Comparison of ENCODE assay signal across 27 cellular contexts in the genomic region with DNA sequence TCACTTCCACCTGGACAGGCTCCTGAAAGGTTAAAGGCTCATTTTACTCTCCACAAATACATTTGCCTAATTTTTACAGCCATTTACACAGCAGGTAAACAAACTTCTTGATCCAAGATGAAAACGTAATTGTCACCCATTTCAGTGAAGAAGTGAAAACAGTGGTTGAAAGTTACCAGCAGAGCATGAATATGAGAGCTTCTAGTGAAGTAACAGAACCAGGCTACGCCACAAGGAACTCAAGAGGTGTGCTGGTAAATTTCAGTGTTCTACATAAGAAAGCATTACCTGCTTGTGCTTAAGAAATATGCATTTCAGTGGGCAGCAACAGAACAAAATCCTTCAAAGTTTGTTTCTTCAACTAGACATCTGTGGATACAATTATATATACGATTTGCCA.
"Had no signal": no experiment of that assay in that cellular context is flagged by ENCODE, and none has a peak within 500 bp of the region (broad histone marks: within the 10 kb centered on the region; RNA-seq: fewer than 3 reads in every experiment).

No MANE protein-coding gene starts in this region.

- H3K4me1 Mint-ChIP-seq: immature natural killer cell; naive thymus-derived CD4-positive, alpha-beta T cell; neural crest cell; stimulated activated effector memory CD8-positive, alpha-beta T cell treated with anti-CD3 and anti-CD28 coated beads, Interleukin-12 subunit alpha, Interleukin-12 subunit beta, amount 100 ng/mL, for 72 hours; stimulated activated naive CD8-positive, alpha-beta T cell treated with anti-CD3 and anti-CD28 coated beads, Interleukin-15, amount 100 ng/mL, for 72 hours had no signal

- H3K27me3 ChIP-seq: pancreas, tibial nerve, upper lobe of left lung, vagina had no signal

- H3K4me3 ChIP-seq: left ventricle myocardium inferior, lung, mucosa of descending colon, pancreas, prostate gland, skin epidermis, tibial nerve, upper lobe of left lung, vagina had no signal

- H3K27me3 Mint-ChIP-seq: stimulated activated naive CD8-positive, alpha-beta T cell treated with anti-CD3 and anti-CD28 coated beads, Interleukin-15, amount 100 ng/mL, for 72 hours had no signal

- H3K4me1 ChIP-seq: prostate gland, tibial nerve, vagina had no signal

- H3K27ac ChIP-seq: left ventricle myocardium inferior, pancreas, prostate gland, skin epidermis, tibial nerve, upper lobe of left lung, vagina had no signal

- H3K9me3 ChIP-seq: mucosa of descending colon, pancreas, prostate gland, tibial nerve, upper lobe of left lung, vagina had no signal

- H3K36me3 Mint-ChIP-seq: immature natural killer cell; naive thymus-derived CD4-positive, alpha-beta T cell; natural killer cell treated with Interleukin-12 subunit alpha and Interleukin-12 subunit beta and Interleukin-15 and Interleukin-18, amount 100 ng/mL, for 72 hours; stimulated activated effector memory CD8-positive, alpha-beta T cell treated with anti-CD3 and anti-CD28 coated beads, Interleukin-12 subunit alpha, Interleukin-12 subunit beta, amount 100 ng/mL, for 72 hours had no signal

- FAIRE-seq: islet of Langerhans, kidney, pancreas had no signal

- DNase-seq: hypothalamus; immature natural killer cell; kidney; left ventricle myocardium inferior; midbrain; mucosa of descending colon; naive thymus-derived CD4-positive, alpha-beta T cell; nucleus accumbens; pancreas; posterior cingulate gyrus; retina; right cardiac atrium; stimulated activated CD4-positive, alpha-beta T cell treated with anti-CD3 and anti-CD28 coated beads, Interleukin-12 subunit alpha, Interleukin-12 subunit beta, amount 100 ng/mL, for 4 hours; stimulated activated CD4-positive, alpha-beta T cell treated with anti-CD3 and anti-CD28 coated beads, Interleukin-4, amount 100 ng/mL, for 24 hours; stimulated activated naive CD4-positive, alpha-beta T cell; stimulated activated naive CD8-positive, alpha-beta T cell treated with anti-CD3 and anti-CD28 coated beads, Interleukin-15, amount 100 ng/mL, for 72 hours; substantia nigra; upper lobe of left lung had no signal

- H3K27ac Mint-ChIP-seq: immature natural killer cell; naive thymus-derived CD4-positive, alpha-beta T cell; natural killer cell treated with Interleukin-12 subunit alpha and Interleukin-12 subunit beta and Interleukin-15 and Interleukin-18, amount 100 ng/mL, for 72 hours; stimulated activated effector memory CD8-positive, alpha-beta T cell treated with anti-CD3 and anti-CD28 coated beads, Interleukin-12 subunit alpha, Interleukin-12 subunit beta, amount 100 ng/mL, for 72 hours; stimulated activated naive CD8-positive, alpha-beta T cell treated with anti-CD3 and anti-CD28 coated beads, Interleukin-15, amount 100 ng/mL, for 72 hours had no signal

- H3K4me3 Mint-ChIP-seq: immature natural killer cell; naive thymus-derived CD4-positive, alpha-beta T cell; natural killer cell treated with Interleukin-12 subunit alpha and Interleukin-12 subunit beta and Interleukin-15 and Interleukin-18, amount 100 ng/mL, for 72 hours; neural crest cell; stimulated activated effector memory CD8-positive, alpha-beta T cell treated with anti-CD3 and anti-CD28 coated beads, Interleukin-12 subunit alpha, Interleukin-12 subunit beta, amount 100 ng/mL, for 72 hours; stimulated activated naive CD8-positive, alpha-beta T cell treated with anti-CD3 and anti-CD28 coated beads, Interleukin-15, amount 100 ng/mL, for 72 hours had no signal

- H3K36me3 ChIP-seq: left ventricle myocardium inferior, pancreas, prostate gland, tibial nerve, upper lobe of left lung, vagina had no signal

- H3K9me3 Mint-ChIP-seq: neural crest cell; stimulated activated effector memory CD8-positive, alpha-beta T cell treated with anti-CD3 and anti-CD28 coated beads, Interleukin-12 subunit alpha, Interleukin-12 subunit beta, amount 100 ng/mL, for 72 hours; stimulated activated naive CD8-positive, alpha-beta T cell treated with anti-CD3 and anti-CD28 coated beads, Interleukin-15, amount 100 ng/mL, for 72 hours had no signal
